In the genomic region with DNA sequence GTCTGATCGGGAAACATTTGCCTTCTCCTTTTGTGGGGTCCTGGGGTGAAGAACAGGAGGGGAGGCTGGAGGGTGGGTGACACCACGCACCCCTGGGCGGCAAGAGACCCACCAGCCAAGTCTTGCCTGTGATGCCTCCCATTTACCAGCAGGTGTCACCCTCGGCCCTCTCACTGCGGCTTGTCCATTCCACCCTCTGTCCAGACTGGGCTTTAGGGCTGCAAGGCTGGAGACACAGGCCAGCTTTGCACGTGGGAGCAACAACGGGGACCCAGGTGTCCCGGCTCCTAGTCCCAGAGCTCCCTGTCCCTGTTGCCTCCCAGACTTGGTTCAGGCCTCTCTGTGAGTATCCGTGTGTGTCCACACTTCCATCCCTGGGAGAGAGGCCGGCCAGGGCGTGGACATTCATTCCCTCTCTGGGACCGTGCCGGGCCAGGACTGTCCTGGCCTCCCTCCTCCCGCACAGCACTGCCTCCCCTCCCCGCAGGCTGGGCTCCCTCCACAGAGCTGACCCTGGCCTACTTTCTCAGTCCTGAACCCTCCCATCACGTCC, we compare ENCODE assay signal across 1 cellular context.
A peak's percentile ranks its signal among the peaks of the same experiment; 100 is the strongest.
TF ChIP-seq lines count a peak whose summit lies in the region.

No MANE protein-coding gene starts in this region.

TF ChIP-seq in HepG2, 621 proteins besides CTCF, POLR2A, EP300 and RAD21 (continued from another document and continues in another):
- TF ChIP-seq, protein P1, sequence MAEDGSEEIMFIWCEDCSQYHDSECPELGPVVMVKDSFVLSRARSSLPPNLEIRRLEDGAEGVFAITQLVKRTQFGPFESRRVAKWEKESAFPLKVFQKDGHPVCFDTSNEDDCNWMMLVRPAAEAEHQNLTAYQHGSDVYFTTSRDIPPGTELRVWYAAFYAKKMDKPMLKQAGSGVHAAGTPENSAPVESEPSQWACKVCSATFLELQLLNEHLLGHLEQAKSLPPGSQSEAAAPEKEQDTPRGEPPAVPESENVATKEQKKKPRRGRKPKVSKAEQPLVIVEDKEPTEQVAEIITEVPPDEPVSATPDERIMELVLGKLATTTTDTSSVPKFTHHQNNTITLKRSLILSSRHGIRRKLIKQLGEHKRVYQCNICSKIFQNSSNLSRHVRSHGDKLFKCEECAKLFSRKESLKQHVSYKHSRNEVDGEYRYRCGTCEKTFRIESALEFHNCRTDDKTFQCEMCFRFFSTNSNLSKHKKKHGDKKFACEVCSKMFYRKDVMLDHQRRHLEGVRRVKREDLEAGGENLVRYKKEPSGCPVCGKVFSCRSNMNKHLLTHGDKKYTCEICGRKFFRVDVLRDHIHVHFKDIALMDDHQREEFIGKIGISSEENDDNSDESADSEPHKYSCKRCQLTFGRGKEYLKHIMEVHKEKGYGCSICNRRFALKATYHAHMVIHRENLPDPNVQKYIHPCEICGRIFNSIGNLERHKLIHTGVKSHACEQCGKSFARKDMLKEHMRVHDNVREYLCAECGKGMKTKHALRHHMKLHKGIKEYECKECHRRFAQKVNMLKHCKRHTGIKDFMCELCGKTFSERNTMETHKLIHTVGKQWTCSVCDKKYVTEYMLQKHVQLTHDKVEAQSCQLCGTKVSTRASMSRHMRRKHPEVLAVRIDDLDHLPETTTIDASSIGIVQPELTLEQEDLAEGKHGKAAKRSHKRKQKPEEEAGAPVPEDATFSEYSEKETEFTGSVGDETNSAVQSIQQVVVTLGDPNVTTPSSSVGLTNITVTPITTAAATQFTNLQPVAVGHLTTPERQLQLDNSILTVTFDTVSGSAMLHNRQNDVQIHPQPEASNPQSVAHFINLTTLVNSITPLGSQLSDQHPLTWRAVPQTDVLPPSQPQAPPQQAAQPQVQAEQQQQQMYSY (CRISPR knock-in tag; IDR thresholded peaks at IDR 0.05), result no peak
- TF ChIP-seq SMYD3 (CRISPR knock-in tag; IDR thresholded peaks at IDR 0.05) (no peak), RAD51 (IDR thresholded peaks at IDR 0.05; ENCODE audit: borderline replicate concordance) (no peak), ATAD3A (CRISPR knock-in tag; IDR thresholded peaks at IDR 0.05) (no peak), MAF1 (CRISPR knock-in tag; IDR thresholded peaks at IDR 0.05; ENCODE audit: borderline replicate concordance) (no peak), YEATS2 (CRISPR knock-in tag; IDR thresholded peaks at IDR 0.05; ENCODE audit: borderline replicate concordance) (peak; percentile 34; the same call in 1 of the 2 replicates), ZSCAN31 (CRISPR knock-in tag; IDR thresholded peaks at IDR 0.05; ENCODE audit: low read depth) (no peak), TRIM24 (CRISPR knock-in tag; IDR thresholded peaks at IDR 0.05) (no peak), XBP1 (CRISPR knock-in tag; IDR thresholded peaks at IDR 0.05) (no peak), TCF7L2 (IDR thresholded peaks at IDR 0.05; ENCODE audit: low read depth, low read length) (no peak), FOXO1 (CRISPR knock-in tag; IDR thresholded peaks at IDR 0.05) (no peak), ZNF44 (CRISPR knock-in tag; IDR thresholded peaks at IDR 0.05) (no peak), MBD4 (IDR thresholded peaks at IDR 0.05; ENCODE audit: borderline replicate concordance, low read length) (no peak), ZFP62 (CRISPR knock-in tag; IDR thresholded peaks at IDR 0.05) (no peak), PRPF4 (IDR thresholded peaks at IDR 0.05; ENCODE audit: low read depth, low read length, poor library complexity, severe bottlenecking) (no peak), ZNF329 (CRISPR knock-in tag; IDR thresholded peaks at IDR 0.05; ENCODE audit: low read depth) (no peak), PITX1 (CRISPR knock-in tag; IDR thresholded peaks at IDR 0.05) (peak; percentile 56; the same call in 1 of the 2 replicates), ZFP36L1 (CRISPR knock-in tag; IDR thresholded peaks at IDR 0.05) (no peak), XRCC5 (optimal IDR thresholded peaks at IDR 0.05; ENCODE audit: low read length) (no peak)
- TF ChIP-seq, protein P2, sequence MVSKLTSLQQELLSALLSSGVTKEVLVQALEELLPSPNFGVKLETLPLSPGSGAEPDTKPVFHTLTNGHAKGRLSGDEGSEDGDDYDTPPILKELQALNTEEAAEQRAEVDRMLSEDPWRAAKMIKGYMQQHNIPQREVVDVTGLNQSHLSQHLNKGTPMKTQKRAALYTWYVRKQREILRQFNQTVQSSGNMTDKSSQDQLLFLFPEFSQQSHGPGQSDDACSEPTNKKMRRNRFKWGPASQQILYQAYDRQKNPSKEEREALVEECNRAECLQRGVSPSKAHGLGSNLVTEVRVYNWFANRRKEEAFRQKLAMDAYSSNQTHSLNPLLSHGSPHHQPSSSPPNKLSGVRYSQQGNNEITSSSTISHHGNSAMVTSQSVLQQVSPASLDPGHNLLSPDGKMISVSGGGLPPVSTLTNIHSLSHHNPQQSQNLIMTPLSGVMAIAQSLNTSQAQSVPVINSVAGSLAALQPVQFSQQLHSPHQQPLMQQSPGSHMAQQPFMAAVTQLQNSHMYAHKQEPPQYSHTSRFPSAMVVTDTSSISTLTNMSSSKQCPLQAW (CRISPR knock-in tag; IDR thresholded peaks at IDR 0.05), result 0 out of 2 replicates have a peak, but pooled peaks have one; percentile 57
- TF ChIP-seq, protein P3, sequence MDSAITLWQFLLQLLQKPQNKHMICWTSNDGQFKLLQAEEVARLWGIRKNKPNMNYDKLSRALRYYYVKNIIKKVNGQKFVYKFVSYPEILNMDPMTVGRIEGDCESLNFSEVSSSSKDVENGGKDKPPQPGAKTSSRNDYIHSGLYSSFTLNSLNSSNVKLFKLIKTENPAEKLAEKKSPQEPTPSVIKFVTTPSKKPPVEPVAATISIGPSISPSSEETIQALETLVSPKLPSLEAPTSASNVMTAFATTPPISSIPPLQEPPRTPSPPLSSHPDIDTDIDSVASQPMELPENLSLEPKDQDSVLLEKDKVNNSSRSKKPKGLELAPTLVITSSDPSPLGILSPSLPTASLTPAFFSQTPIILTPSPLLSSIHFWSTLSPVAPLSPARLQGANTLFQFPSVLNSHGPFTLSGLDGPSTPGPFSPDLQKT (CRISPR knock-in tag; IDR thresholded peaks at IDR 0.05; ENCODE audit: borderline replicate concordance), result no peak
- TF ChIP-seq, protein P4, sequence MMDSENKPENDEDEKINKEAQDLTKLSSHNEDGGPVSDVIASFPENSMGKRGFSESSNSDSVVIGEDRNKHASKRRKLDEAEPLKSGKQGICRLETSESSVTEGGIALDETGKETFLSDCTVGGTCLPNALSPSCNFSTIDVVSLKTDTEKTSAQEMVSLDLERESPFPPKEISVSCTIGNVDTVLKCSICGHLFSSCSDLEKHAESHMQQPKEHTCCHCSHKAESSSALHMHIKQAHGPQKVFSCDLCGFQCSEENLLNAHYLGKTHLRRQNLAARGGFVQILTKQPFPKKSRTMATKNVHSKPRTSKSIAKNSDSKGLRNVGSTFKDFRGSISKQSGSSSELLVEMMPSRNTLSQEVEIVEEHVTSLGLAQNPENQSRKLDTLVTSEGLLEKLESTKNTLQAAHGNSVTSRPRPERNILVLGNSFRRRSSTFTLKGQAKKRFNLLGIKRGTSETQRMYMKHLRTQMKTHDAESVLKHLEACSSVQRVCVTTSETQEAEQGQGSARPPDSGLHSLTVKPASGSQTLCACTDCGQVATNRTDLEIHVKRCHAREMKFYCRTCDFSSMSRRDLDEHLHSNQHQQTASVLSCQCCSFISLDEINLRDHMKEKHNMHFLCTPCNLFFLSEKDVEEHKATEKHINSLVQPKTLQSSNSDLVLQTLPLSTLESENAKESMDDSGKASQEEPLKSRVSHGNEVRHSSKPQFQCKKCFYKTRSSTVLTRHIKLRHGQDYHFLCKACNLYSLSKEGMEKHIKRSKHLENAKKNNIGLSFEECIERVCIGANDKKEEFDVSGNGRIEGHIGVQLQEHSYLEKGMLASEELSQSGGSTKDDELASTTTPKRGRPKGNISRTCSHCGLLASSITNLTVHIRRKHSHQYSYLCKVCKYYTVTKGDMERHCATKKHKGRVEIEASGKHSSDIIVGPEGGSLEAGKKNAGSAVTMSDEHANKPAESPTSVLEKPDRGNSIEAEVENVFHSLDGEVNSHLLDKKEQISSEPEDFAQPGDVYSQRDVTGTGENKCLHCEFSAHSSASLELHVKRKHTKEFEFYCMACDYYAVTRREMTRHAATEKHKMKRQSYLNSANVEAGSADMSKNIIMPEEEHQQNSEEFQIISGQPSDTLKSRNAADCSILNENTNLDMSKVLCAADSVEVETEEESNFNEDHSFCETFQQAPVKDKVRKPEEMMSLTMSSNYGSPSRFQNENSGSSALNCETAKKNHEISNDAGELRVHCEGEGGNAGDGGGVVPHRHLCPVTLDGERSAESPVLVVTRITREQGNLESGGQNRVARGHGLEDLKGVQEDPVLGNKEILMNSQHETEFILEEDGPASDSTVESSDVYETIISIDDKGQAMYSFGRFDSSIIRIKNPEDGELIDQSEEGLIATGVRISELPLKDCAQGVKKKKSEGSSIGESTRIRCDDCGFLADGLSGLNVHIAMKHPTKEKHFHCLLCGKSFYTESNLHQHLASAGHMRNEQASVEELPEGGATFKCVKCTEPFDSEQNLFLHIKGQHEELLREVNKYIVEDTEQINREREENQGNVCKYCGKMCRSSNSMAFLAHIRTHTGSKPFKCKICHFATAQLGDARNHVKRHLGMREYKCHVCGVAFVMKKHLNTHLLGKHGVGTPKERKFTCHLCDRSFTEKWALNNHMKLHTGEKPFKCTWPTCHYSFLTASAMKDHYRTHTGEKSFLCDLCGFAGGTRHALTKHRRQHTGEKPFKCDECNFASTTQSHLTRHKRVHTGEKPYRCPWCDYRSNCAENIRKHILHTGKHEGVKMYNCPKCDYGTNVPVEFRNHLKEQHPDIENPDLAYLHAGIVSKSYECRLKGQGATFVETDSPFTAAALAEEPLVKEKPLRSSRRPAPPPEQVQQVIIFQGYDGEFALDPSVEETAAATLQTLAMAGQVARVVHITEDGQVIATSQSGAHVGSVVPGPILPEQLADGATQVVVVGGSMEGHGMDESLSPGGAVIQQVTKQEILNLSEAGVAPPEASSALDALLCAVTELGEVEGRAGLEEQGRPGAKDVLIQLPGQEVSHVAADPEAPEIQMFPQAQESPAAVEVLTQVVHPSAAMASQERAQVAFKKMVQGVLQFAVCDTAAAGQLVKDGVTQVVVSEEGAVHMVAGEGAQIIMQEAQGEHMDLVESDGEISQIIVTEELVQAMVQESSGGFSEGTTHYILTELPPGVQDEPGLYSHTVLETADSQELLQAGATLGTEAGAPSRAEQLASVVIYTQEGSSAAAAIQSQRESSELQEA (CRISPR knock-in tag; IDR thresholded peaks at IDR 0.05; ENCODE audit: not compliant biosample characterization), result no peak
- TF ChIP-seq, protein P5, sequence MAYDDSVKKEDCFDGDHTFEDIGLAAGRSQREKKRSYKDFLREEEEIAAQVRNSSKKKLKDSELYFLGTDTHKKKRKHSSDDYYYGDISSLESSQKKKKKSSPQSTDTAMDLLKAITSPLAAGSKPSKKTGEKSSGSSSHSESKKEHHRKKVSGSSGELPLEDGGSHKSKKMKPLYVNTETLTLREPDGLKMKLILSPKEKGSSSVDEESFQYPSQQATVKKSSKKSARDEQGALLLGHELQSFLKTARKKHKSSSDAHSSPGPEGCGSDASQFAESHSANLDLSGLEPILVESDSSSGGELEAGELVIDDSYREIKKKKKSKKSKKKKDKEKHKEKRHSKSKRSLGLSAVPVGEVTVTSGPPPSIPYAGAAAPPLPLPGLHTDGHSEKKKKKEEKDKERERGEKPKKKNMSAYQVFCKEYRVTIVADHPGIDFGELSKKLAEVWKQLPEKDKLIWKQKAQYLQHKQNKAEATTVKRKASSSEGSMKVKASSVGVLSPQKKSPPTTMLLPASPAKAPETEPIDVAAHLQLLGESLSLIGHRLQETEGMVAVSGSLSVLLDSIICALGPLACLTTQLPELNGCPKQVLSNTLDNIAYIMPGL (CRISPR knock-in tag; IDR thresholded peaks at IDR 0.05; ENCODE audit: borderline replicate concordance in 1 of 2, low read depth in 1 of 2), result 0 out of 4 replicates have a peak, but pooled peaks of 1 of the 2 experiments have one; percentile 59
- TF ChIP-seq, protein P6, sequence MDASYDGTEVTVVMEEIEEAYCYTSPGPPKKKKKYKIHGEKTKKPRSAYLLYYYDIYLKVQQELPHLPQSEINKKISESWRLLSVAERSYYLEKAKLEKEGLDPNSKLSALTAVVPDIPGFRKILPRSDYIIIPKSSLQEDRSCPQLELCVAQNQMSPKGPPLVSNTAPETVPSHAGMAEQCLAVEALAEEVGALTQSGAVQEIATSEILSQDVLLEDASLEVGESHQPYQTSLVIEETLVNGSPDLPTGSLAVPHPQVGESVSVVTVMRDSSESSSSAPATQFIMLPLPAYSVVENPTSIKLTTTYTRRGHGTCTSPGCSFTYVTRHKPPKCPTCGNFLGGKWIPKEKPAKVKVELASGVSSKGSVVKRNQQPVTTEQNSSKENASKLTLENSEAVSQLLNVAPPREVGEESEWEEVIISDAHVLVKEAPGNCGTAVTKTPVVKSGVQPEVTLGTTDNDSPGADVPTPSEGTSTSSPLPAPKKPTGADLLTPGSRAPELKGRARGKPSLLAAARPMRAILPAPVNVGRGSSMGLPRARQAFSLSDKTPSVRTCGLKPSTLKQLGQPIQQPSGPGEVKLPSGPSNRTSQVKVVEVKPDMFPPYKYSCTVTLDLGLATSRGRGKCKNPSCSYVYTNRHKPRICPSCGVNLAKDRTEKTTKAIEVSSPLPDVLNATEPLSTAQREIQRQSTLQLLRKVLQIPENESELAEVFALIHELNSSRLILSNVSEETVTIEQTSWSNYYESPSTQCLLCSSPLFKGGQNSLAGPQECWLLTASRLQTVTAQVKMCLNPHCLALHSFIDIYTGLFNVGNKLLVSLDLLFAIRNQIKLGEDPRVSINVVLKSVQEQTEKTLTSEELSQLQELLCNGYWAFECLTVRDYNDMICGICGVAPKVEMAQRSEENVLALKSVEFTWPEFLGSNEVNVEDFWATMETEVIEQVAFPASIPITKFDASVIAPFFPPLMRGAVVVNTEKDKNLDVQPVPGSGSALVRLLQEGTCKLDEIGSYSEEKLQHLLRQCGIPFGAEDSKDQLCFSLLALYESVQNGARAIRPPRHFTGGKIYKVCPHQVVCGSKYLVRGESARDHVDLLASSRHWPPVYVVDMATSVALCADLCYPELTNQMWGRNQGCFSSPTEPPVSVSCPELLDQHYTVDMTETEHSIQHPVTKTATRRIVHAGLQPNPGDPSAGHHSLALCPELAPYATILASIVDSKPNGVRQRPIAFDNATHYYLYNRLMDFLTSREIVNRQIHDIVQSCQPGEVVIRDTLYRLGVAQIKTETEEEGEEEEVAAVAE (CRISPR knock-in tag; IDR thresholded peaks at IDR 0.05; ENCODE audit: borderline replicate concordance), result 0 out of 2 replicates have a peak, but pooled peaks have one; percentile 33
- TF ChIP-seq, protein P7, sequence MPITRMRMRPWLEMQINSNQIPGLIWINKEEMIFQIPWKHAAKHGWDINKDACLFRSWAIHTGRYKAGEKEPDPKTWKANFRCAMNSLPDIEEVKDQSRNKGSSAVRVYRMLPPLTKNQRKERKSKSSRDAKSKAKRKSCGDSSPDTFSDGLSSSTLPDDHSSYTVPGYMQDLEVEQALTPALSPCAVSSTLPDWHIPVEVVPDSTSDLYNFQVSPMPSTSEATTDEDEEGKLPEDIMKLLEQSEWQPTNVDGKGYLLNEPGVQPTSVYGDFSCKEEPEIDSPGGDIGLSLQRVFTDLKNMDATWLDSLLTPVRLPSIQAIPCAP (CRISPR knock-in tag; IDR thresholded peaks at IDR 0.05; ENCODE audit: low read depth), result no peak
- TF ChIP-seq, protein P8, sequence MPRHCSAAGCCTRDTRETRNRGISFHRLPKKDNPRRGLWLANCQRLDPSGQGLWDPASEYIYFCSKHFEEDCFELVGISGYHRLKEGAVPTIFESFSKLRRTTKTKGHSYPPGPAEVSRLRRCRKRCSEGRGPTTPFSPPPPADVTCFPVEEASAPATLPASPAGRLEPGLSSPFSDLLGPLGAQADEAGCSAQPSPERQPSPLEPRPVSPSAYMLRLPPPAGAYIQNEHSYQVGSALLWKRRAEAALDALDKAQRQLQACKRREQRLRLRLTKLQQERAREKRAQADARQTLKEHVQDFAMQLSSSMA (CRISPR knock-in tag; IDR thresholded peaks at IDR 0.05), result no peak
